Comparison of ENCODE assay signal across 8 cellular contexts in the genomic region with DNA sequence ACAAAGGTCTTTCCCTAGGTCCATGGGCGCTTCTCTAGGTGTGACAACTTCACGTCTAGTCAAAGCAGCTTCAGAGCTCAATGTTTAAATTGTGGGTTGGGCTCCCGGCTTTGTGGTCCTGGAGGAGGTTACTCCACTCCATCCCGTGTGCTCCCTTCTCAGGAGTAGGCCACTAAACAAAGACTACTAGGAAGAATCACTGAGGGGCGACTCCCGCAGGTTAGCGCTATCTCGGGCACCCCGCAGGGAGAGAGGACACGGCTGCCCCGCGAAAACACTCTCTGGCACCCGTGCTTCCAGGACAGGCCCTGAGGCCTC. TPM values are rescaled to one million over a fixed set of nuclear protein-coding genes. Genes with fewer than 3 reads are reported as not detected.
DNase-seq lines count a peak whose midpoint lies in the region; ATAC-seq and TF ChIP-seq lines count a peak whose summit lies in the region.

No MANE protein-coding gene starts in this region.

- no peaks in the 10 kb centered on the region for H3K9me2 ChIP-seq in HCT116 (ENCODE audit: insufficient read depth)
- no peaks in the 10 kb centered on the region for H3K9me2 ChIP-seq in SU-DHL-6 (replicated peaks; ENCODE audit: insufficient read depth, low read length)

- H3K79me2 ChIP-seq in DND-41 (ENCODE audit: insufficient read depth, low read length): peaks cover 44% of the 10 kb centered on the region
- H3K79me2 ChIP-seq in HCT116 (ENCODE audit: insufficient read depth, low read length): peaks cover 28% of the 10 kb centered on the region
- H3K79me2 ChIP-seq in SU-DHL-6 (ENCODE audit: insufficient read depth, low read length): no peaks in the 10 kb centered on the region

- WGBS in esophagus muscularis mucosa: 14% methylated on average over 4 of the region's 13 CpGs

- H3K9me3 ChIP-seq in DND-41 (ENCODE audit: insufficient read depth, low read length, severe bottlenecking) (no peaks in the 10 kb centered on the region), HCT116 (ENCODE audit: control insufficient read depth in 1 of 2, insufficient read depth in 1 of 2, low read depth in 1 of 2, low read length in 2 of 2) (no peaks in the 10 kb centered on the region), SU-DHL-6 (ENCODE audit: insufficient read depth, low read length) (no peaks in the 10 kb centered on the region), esophagus muscularis mucosa (no peaks in the 10 kb centered on the region), neuron (ENCODE audit: low read length) (no peaks in the 10 kb centered on the region)

- POLR2A ChIA-PET in HCT116 (lab: Charles Lee): no interaction called here

- H3K4me2 ChIP-seq in DND-41 (ENCODE audit: insufficient read depth, low read length): peak overlapping the region; percentile 68
- H3K4me2 ChIP-seq in HCT116 (ENCODE audit: low read length): peak overlapping the region; percentile 78
- peak overlapping the region; percentile 85 for H3K4me2 ChIP-seq in SU-DHL-6 (ENCODE audit: low read depth, low read length, poor library complexity, severe bottlenecking)

- no TSS peak for BruUV-seq in HCT116 (replicated peaks; lab: Mats Ljungman, UMichigan)

- TF ChIP-seq CTCF in DND-41 (IDR thresholded peaks at IDR 0.05; ENCODE audit: borderline replicate concordance, extremely low read depth, low read length, poor library complexity, severe bottlenecking) (no peak), HCT116 (IDR thresholded peaks at IDR 0.05 in 2 of 3, conservative IDR thresholded peaks at IDR 0.05 in 1 of 3; ENCODE audit: borderline replicate concordance in 1 of 3, insufficient read depth in 1 of 3, low read depth in 2 of 3, low read length in 2 of 3) (no peak), SU-DHL-6 (IDR thresholded peaks at IDR 0.05; ENCODE audit: insufficient read depth, low read length, poor library complexity, severe bottlenecking) (no peak), esophagus muscularis mucosa (IDR thresholded peaks at IDR 0.05) (no peak)

- no peak for TF ChIP-seq RAD21 in HCT116 (IDR thresholded peaks at IDR 0.05; ENCODE audit: low read depth)

- no peak for TF ChIP-seq EP300 in esophagus muscularis mucosa (IDR thresholded peaks at IDR 0.05)

- H3K4me3 ChIP-seq in DND-41 (ENCODE audit: low read depth in 1 of 2, low read length in 2 of 2) (peak overlapping the region; percentile 72 to 74), HCT116 (replicated peaks in 1 of 2; ENCODE audit: low read depth in 1 of 2, low read length in 2 of 2) (peak overlapping the region; percentile 79 to 91), SU-DHL-6 (ENCODE audit: insufficient read depth, low read length, poor library complexity, severe bottlenecking) (peak overlapping the region; percentile 91), esophagus muscularis mucosa (peak overlapping the region; percentile 68 to 97 (median 90)), neuron (ENCODE audit: low read length) (peak overlapping the region; percentile 85)

- H3K27me3 ChIP-seq in DND-41 (ENCODE audit: insufficient read depth, low read length, poor library complexity) (no peaks in the 10 kb centered on the region), HCT116 (ENCODE audit: insufficient read depth, low read length) (no peaks in the 10 kb centered on the region), SU-DHL-6 (ENCODE audit: low read length) (no peaks in the 10 kb centered on the region), esophagus muscularis mucosa (no peaks in the 10 kb centered on the region), neuron (ENCODE audit: insufficient read depth, low read length) (no peaks in the 10 kb centered on the region)

- peak overlapping the region; percentile 76 for H2AFZ ChIP-seq in DND-41 (ENCODE audit: low read depth, low read length)
- no peak overlapping the region for H2AFZ ChIP-seq in HCT116 (ENCODE audit: low read depth, low read length, poor library complexity, severe bottlenecking)
- H2AFZ ChIP-seq in SU-DHL-6 (ENCODE audit: low read depth, low read length, severe bottlenecking): peak overlapping the region; percentile 83
- peak overlapping the region; percentile 32 for H2AFZ ChIP-seq in neuron (ENCODE audit: low read depth, low read length)

- H3K9ac ChIP-seq in DND-41 (ENCODE audit: low read depth, low read length): peak overlapping the region; percentile 85
- H3K9ac ChIP-seq in HCT116 (ENCODE audit: low read length): peak overlapping the region; percentile 86
- peak overlapping the region; percentile 87 for H3K9ac ChIP-seq in SU-DHL-6 (ENCODE audit: low read length)

- DNase-seq in DND-41 (no peak), HCT116 (ENCODE audit: low read depth, low spot score) (no peak), esophagus muscularis mucosa (ENCODE audit: extremely low spot score) (no peak), ureter (ENCODE audit: low spot score) (no peak)

- peaks cover 32% of the 10 kb centered on the region for H3K4me1 ChIP-seq in DND-41 (ENCODE audit: insufficient read depth, low read length)
- H3K4me1 ChIP-seq in HCT116 (ENCODE audit: control insufficient read depth in 1 of 2, insufficient read depth in 2 of 2, low read length in 2 of 2): peaks cover 9 to 17% of the 10 kb centered on the region in 2 experiments; a peak in 2 of 4 replicates
- H3K4me1 ChIP-seq in esophagus muscularis mucosa: peaks cover 20 to 40% (median 38%) of the 10 kb centered on the region in 4 donors
- H3K4me1 ChIP-seq in neuron (ENCODE audit: insufficient read depth, low read length): peaks cover 17% of the 10 kb centered on the region

- H4K20me1 ChIP-seq in DND-41 (ENCODE audit: insufficient read depth, low read length) (no peaks in the 10 kb centered on the region; the same call in 1 of the 2 replicates), HCT116 (ENCODE audit: insufficient read depth) (no peaks in the 10 kb centered on the region), SU-DHL-6 (ENCODE audit: low read depth, low read length) (no peaks in the 10 kb centered on the region)

- intact Hi-C loops in HCT116 (cut with micrococcal nuclease) (loop anchor here (2.0 kb wide), 1 partner anchor 39 kb away; no protein-coding TSS in a partner anchor), esophagus muscularis mucosa (cut with DNase I) (loop anchor here (2.0 kb wide), 1 partner anchor 39 kb away; no protein-coding TSS in a partner anchor)

- H3K36me3 ChIP-seq in DND-41 (ENCODE audit: insufficient read depth, low read length) (peaks cover 32% of the 10 kb centered on the region), HCT116 (ENCODE audit: control insufficient read depth in 1 of 2, insufficient read depth in 2 of 2, low read length in 2 of 2) (peaks cover 10 to 13% of the 10 kb centered on the region in 2 experiments), SU-DHL-6 (ENCODE audit: low read length) (no peaks in the 10 kb centered on the region), esophagus muscularis mucosa (peaks cover 13 to 41% (median 22%) of the 10 kb centered on the region in 4 donors), neuron (ENCODE audit: insufficient read depth, low read length) (peaks cover 27% of the 10 kb centered on the region)

- H3F3A ChIP-seq in SU-DHL-6 (ENCODE audit: insufficient read depth): peaks cover 12% of the 10 kb centered on the region

- no peak for TF ChIP-seq POLR2A in HCT116 (IDR thresholded peaks at IDR 0.05; ENCODE audit: borderline replicate concordance, extremely low read depth, insufficient read depth, insufficient read length)
- TF ChIP-seq POLR2A in esophagus muscularis mucosa (IDR thresholded peaks at IDR 0.05; ENCODE audit: low read depth): no peak

- CTCF ChIA-PET in HCT116 (lab: Charles Lee): no interaction called here

- RAD21 ChIA-PET in HCT116 (lab: Charles Lee; ENCODE audit: low non-redundant PET in 1 of 2, low total read pairs in 2 of 2, uncharacterized antibody in 2 of 2, unreplicated experiment in 2 of 2): no interaction called here

- no peak for ATAC-seq in DND-41 (ENCODE audit: insufficient read depth, low read depth)
- peak; percentile 14 for ATAC-seq in HCT116
- ATAC-seq in HG02623 (IDR thresholded peaks at IDR 0.05; ENCODE audit: unreplicated experiment): no peak
- ATAC-seq in GM21717 (IDR thresholded peaks at IDR 0.05; ENCODE audit: unreplicated experiment): no peak

- H3K27ac ChIP-seq in DND-41 (ENCODE audit: low read length) (peak overlapping the region; percentile 75), HCT116 (ENCODE audit: low read depth, low read length) (peak overlapping the region; percentile 85), SU-DHL-6 (ENCODE audit: low read depth, low read length) (peak overlapping the region; percentile 48), esophagus muscularis mucosa (replicated peaks in 1 of 4) (peak overlapping the region; percentile 86 to 95 (median 92))

TF ChIP-seq in HCT116, 20 proteins besides CTCF, POLR2A, EP300 and RAD21:
- TF ChIP-seq EZH2 (IDR thresholded peaks at IDR 0.05): no peak
- no peak for TF ChIP-seq ZNF274 (IDR thresholded peaks at IDR 0.05; ENCODE audit: low read depth, low read length)
- no peak for TF ChIP-seq ELF1 (IDR thresholded peaks at IDR 0.05; ENCODE audit: borderline replicate concordance, low read depth)

RNA-seq across cellular contexts. Expression of gene PARP6, which starts 0.5 kb away (rescaled TPM):
- total RNA-seq in HCT116 (2021; ENCODE audit: unreplicated experiment) (67.9 TPM), esophagus muscularis mucosa (10 to 100 TPM; 46.5 to 79.0 (median 53.7) TPM), ureter (103 TPM)
- polyA plus RNA-seq in HCT116 (2012): 64.6 and 75.1 TPM in 2 replicates

RNA-seq across cellular contexts. Expression of gene PKM, which starts 40.9 kb away (rescaled TPM):
- 1,664 TPM for total RNA-seq in HCT116 (2021; ENCODE audit: unreplicated experiment)
- 2,370 and 2,533 TPM in 2 replicates for polyA plus RNA-seq in HCT116 (2012)
- total RNA-seq in esophagus muscularis mucosa: 100 to 1,000 TPM; 392 to 605 (median 482) TPM
- 1,020 TPM for total RNA-seq in ureter

RNA-seq across cellular contexts. Expression of gene CELF6, which starts 48.1 kb away (rescaled TPM):
- total RNA-seq in HCT116 (2021; ENCODE audit: unreplicated experiment): 0.52 TPM
- 0.37 and 0.40 TPM in 2 replicates for polyA plus RNA-seq in HCT116 (2012)
- 1 to 10 TPM; 1.2 to 4.6 (median 2.5) TPM for total RNA-seq in esophagus muscularis mucosa
- 3.4 TPM for total RNA-seq in ureter
